ENCODE assay signal across 34 cellular contexts in the genomic region with DNA sequence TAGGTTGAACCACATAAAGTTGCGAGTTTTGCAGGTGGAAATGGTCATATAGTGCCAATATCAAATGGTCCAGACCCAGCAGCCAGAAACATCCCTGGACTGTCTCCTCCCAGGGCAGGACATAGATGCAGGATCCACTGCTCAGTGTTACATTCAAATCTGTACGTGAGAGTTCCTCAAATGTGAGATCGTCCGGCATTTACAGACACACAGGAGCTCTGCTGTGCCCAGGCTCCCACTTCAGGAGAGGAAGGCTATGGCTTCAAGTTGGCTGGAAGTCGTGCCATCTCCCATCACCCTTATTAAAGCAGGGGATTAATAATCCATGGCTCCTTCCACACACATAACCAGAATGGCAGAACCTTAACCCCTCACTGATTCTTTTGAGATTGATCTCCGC.
"Had no signal": no experiment of that assay in that cellular context is flagged by ENCODE, and none has a peak within 500 bp of the region (broad histone marks: within the 10 kb centered on the region; RNA-seq: fewer than 3 reads in every experiment).

No MANE protein-coding gene starts in this region.

- H3K27me3 Mint-ChIP-seq: activated B cell treated with CpG ODN at 0.5 μM for 24 hours; activated CD4-positive, alpha-beta memory T cell treated with anti-CD3 and anti-CD28 coated beads for 36 hours; activated CD4-positive, alpha-beta T cell treated with anti-CD3 and anti-CD28 coated beads, Interleukin-2, amount 10 ng/mL, durations not matched to agents 24 days and 14 days; activated CD8-positive, alpha-beta T cell treated with anti-CD3 and anti-CD28 coated beads for 36 hours; activated T-helper 17 cell treated with anti-CD3 and anti-CD28 coated beads, Interleukin-2, amount 50 U/mL, for 72 hours; central memory CD8-positive, alpha-beta T cell had no signal

- H3K36me3 Mint-ChIP-seq: activated CD4-positive, alpha-beta memory T cell treated with anti-CD3 and anti-CD28 coated beads for 36 hours; activated naive CD4-positive, alpha-beta T cell treated with anti-CD3 and anti-CD28 coated beads, Interleukin-2, amount 50 U/mL, for 72 hours; activated naive CD8-positive, alpha-beta T cell treated with anti-CD3 and anti-CD28 coated beads for 36 hours; brain had no signal

- H3K9me3 ChIP-seq: adrenal gland had no signal

- H3K27ac ChIP-seq: adrenal gland, cardiac muscle cell, VCaP had no signal

- H3K36me3 ChIP-seq: adrenal gland, cardiac muscle cell had no signal

- ATAC-seq: activated CD8-positive, alpha-beta T cell treated with anti-CD3 and anti-CD28 coated beads for 36 hours; activated naive CD4-positive, alpha-beta T cell treated with anti-CD3 and anti-CD28 coated beads, Interleukin-2, amount 50 U/mL, for 72 hours; activated T-cell treated with anti-CD3 and anti-CD28 coated beads, Interleukin-2, amount 50 U/mL, for 4 hours; activated T-cell treated with anti-CD3 and anti-CD28 coated beads, Interleukin-2, amount 50 U/mL, for 72 hours; activated T-helper 17 cell treated with anti-CD3 and anti-CD28 coated beads, Interleukin-2, amount 50 U/mL, for 72 hours had no signal

- H3K27ac Mint-ChIP-seq: activated B cell treated with CpG ODN at 0.5 μM for 24 hours; activated CD4-positive, alpha-beta memory T cell treated with anti-CD3 and anti-CD28 coated beads for 36 hours; activated CD4-positive, alpha-beta T cell treated with anti-CD3 and anti-CD28 coated beads, Interleukin-2, amount 10 ng/mL, durations not matched to agents 24 days and 14 days; activated CD8-positive, alpha-beta T cell treated with anti-CD3 and anti-CD28 coated beads for 36 hours; activated naive CD4-positive, alpha-beta T cell treated with anti-CD3 and anti-CD28 coated beads for 36 hours; activated naive CD4-positive, alpha-beta T cell treated with anti-CD3 and anti-CD28 coated beads, Interleukin-2, amount 50 U/mL, for 72 hours; activated naive CD8-positive, alpha-beta T cell treated with anti-CD3 and anti-CD28 coated beads for 36 hours; activated T-cell treated with anti-CD3 and anti-CD28 coated beads, Interleukin-2, amount 50 U/mL, for 72 hours; activated T-helper 1 cell treated with anti-CD3 and anti-CD28 coated beads, Interleukin-12 subunit alpha, Interleukin-12 subunit beta, Interleukin-2, Interleukin-4 antibody, amounts not matched to agents 30 ng/mL and 10 ng/mL and 1 ng/mL, durations not matched to agents 14 hours and 24 hours and 36 hours; activated T-helper 17 cell treated with anti-CD3 and anti-CD28 coated beads, Interleukin-2, amount 50 U/mL, for 72 hours; T-helper 1 cell treated with Interleukin-12 subunit alpha and Interleukin-12 subunit beta and Interleukin-4 antibody, amounts not matched to agents 30 μg/mL and 1 μg/mL, for 36 hours; T-helper 2 cell treated with Interferon-gamma antibody and Interleukin-4, amounts not matched to agents 5 μg/mL and 100 μg/mL, for 36 hours had no signal

- H3K4me1 Mint-ChIP-seq: activated B cell treated with CpG ODN at 0.5 μM for 24 hours; activated CD4-positive, alpha-beta T cell treated with anti-CD3 and anti-CD28 coated beads, Interleukin-2, amount 10 ng/mL, durations not matched to agents 24 days and 14 days; activated naive CD8-positive, alpha-beta T cell treated with anti-CD3 and anti-CD28 coated beads for 36 hours; activated T-helper 17 cell treated with anti-CD3 and anti-CD28 coated beads, Interleukin-2, amount 50 U/mL, for 72 hours; central memory CD8-positive, alpha-beta T cell had no signal

- H3K4me1 ChIP-seq: adrenal gland had no signal

- H3K27me3 ChIP-seq: adrenal gland, cardiac muscle cell had no signal

- H3K4me3 Mint-ChIP-seq: activated B cell treated with CpG ODN at 0.5 μM for 24 hours; activated CD4-positive, alpha-beta memory T cell treated with anti-CD3 and anti-CD28 coated beads for 36 hours; activated CD4-positive, alpha-beta T cell treated with anti-CD3 and anti-CD28 coated beads, Interleukin-2, amount 10 ng/mL, durations not matched to agents 24 days and 14 days; activated CD8-positive, alpha-beta T cell treated with anti-CD3 and anti-CD28 coated beads for 36 hours; activated naive CD4-positive, alpha-beta T cell treated with anti-CD3 and anti-CD28 coated beads for 36 hours; activated naive CD8-positive, alpha-beta T cell treated with anti-CD3 and anti-CD28 coated beads for 36 hours; activated T-cell treated with anti-CD3 and anti-CD28 coated beads, Interleukin-2, amount 50 U/mL, for 4 hours; activated T-cell treated with anti-CD3 and anti-CD28 coated beads, Interleukin-2, amount 50 U/mL, for 72 hours; activated T-helper 1 cell treated with anti-CD3 and anti-CD28 coated beads, Interleukin-12 subunit alpha, Interleukin-12 subunit beta, Interleukin-2, Interleukin-4 antibody, amounts not matched to agents 30 ng/mL and 10 ng/mL and 1 ng/mL, durations not matched to agents 14 hours and 24 hours and 36 hours; activated T-helper 17 cell treated with anti-CD3 and anti-CD28 coated beads, Interleukin-2, amount 50 U/mL, for 72 hours; brain; central memory CD8-positive, alpha-beta T cell; T-helper 1 cell treated with Interleukin-12 subunit alpha and Interleukin-12 subunit beta and Interleukin-4 antibody, amounts not matched to agents 30 μg/mL and 1 μg/mL, for 36 hours; T-helper 2 cell treated with Interferon-gamma antibody and Interleukin-4, amounts not matched to agents 5 μg/mL and 100 μg/mL, for 36 hours had no signal

- DNase-seq: activated B cell treated with CpG ODN at 0.5 μM for 24 hours; activated CD4-positive, alpha-beta memory T cell treated with anti-CD3 and anti-CD28 coated beads for 36 hours; activated CD4-positive, alpha-beta T cell treated with anti-CD3 and anti-CD28 coated beads for 4 hours; activated CD4-positive, alpha-beta T cell treated with anti-CD3 and anti-CD28 coated beads, Interleukin-2, amount 50 U/mL, for 1 hour; activated CD4-positive, alpha-beta T cell treated with anti-CD3 and anti-CD28 coated beads, Interleukin-2, amount 50 U/mL, for 4 hours; activated CD4-positive, CD25-positive, alpha-beta regulatory T cell treated with anti-CD3 and anti-CD28 coated beads, Interleukin-2, amount 50 U/mL, for 72 hours; activated CD8-positive, alpha-beta memory T cell treated with anti-CD3 and anti-CD28 coated beads, Interleukin-2, amount 50 U/mL, for 4 hours; activated CD8-positive, alpha-beta T cell treated with anti-CD3 and anti-CD28 coated beads for 36 hours; activated effector memory CD4-positive, alpha-beta T cell treated with anti-CD3 and anti-CD28 coated beads, Interleukin-2, amount 50 U/mL, for 16 hours; activated gamma-delta T cell treated with Interleukin-2 at 50 U/mL for 16 hours; activated naive CD4-positive, alpha-beta T cell; activated naive CD4-positive, alpha-beta T cell treated with anti-CD3 and anti-CD28 coated beads for 36 hours; activated naive CD4-positive, alpha-beta T cell treated with anti-CD3 and anti-CD28 coated beads, Interleukin-2, amount 50 U/mL, for 16 hours; activated naive CD8-positive, alpha-beta T cell treated with anti-CD3 and anti-CD28 coated beads for 36 hours; activated T-cell treated with anti-CD3 and anti-CD28 coated beads for 4 hours; activated T-cell treated with anti-CD3 and anti-CD28 coated beads, Interleukin-2, amount 50 U/mL, for 1 hour; activated T-cell treated with anti-CD3 and anti-CD28 coated beads, Interleukin-2, amount 50 U/mL, for 4 hours; activated T-cell treated with anti-CD3 and anti-CD28 coated beads, Interleukin-2, amount 50 U/mL, for 72 hours; adrenal gland; amniotic stem cell; aorta; caudate nucleus; T-helper 1 cell; T-helper 9 cell had no signal

- H3K9me3 Mint-ChIP-seq: activated B cell treated with CpG ODN at 0.5 μM for 24 hours; activated CD4-positive, alpha-beta memory T cell treated with anti-CD3 and anti-CD28 coated beads for 36 hours; activated CD4-positive, alpha-beta T cell treated with anti-CD3 and anti-CD28 coated beads, Interleukin-2, amount 10 ng/mL, durations not matched to agents 24 days and 14 days; activated CD8-positive, alpha-beta T cell treated with anti-CD3 and anti-CD28 coated beads for 36 hours; activated naive CD4-positive, alpha-beta T cell treated with anti-CD3 and anti-CD28 coated beads for 36 hours; activated naive CD4-positive, alpha-beta T cell treated with anti-CD3 and anti-CD28 coated beads, Interleukin-2, amount 50 U/mL, for 72 hours; activated naive CD8-positive, alpha-beta T cell treated with anti-CD3 and anti-CD28 coated beads for 36 hours; activated T-cell treated with anti-CD3 and anti-CD28 coated beads, Interleukin-2, amount 50 U/mL, for 4 hours; activated T-cell treated with anti-CD3 and anti-CD28 coated beads, Interleukin-2, amount 50 U/mL, for 72 hours; activated T-helper 1 cell treated with anti-CD3 and anti-CD28 coated beads, Interleukin-12 subunit alpha, Interleukin-12 subunit beta, Interleukin-2, Interleukin-4 antibody, amounts not matched to agents 30 ng/mL and 10 ng/mL and 1 ng/mL, durations not matched to agents 14 hours and 24 hours and 36 hours; activated T-helper 17 cell treated with anti-CD3 and anti-CD28 coated beads, Interleukin-2, amount 50 U/mL, for 72 hours; central memory CD8-positive, alpha-beta T cell; T-helper 1 cell treated with Interleukin-12 subunit alpha and Interleukin-12 subunit beta and Interleukin-4 antibody, amounts not matched to agents 30 μg/mL and 1 μg/mL, for 36 hours; T-helper 2 cell treated with Interferon-gamma antibody and Interleukin-4, amounts not matched to agents 5 μg/mL and 100 μg/mL, for 36 hours had no signal

- H3K4me3 ChIP-seq: adrenal gland, cardiac muscle cell had no signal
